Comparison of ENCODE assay signal across 9 cellular contexts in genomic region chr2:226031962-226032441, GRCh38.
DNase-seq lines count a peak whose midpoint lies in the region; ATAC-seq, FAIRE-seq and TF ChIP-seq lines count a peak whose summit lies in the region.
"Had no signal": no experiment of that assay in that cellular context is flagged by ENCODE, and none has a peak within 500 bp of the region (broad histone marks: within the 10 kb centered on the region; RNA-seq: fewer than 3 reads in every experiment).

No MANE protein-coding gene starts in this region.

- peak overlapping the region; percentile 63 for H3K4me3 ChIP-seq in brain microvascular endothelial cell (ENCODE audit: low read depth, low read length)
- H3K4me3 ChIP-seq in keratinocyte (ENCODE audit: control insufficient read depth in 2 of 3, extremely low read depth in 1 of 3, insufficient read depth in 2 of 3, low read depth in 1 of 3, low read length in 3 of 3) = peak overlapping the region in 2 of 3 experiments; percentile 21 to 63
- H3K4me3 ChIP-seq in thoracic aorta = peak overlapping the region; percentile 81

- no peak overlapping the region for H3K9ac ChIP-seq in keratinocyte (ENCODE audit: control insufficient read depth, extremely low read depth, insufficient read depth, low read length)

- TF ChIP-seq CTCF in brain microvascular endothelial cell (IDR thresholded peaks at IDR 0.05; ENCODE audit: low read depth, low read length, missing control alignments) (no peak), keratinocyte (optimal IDR thresholded peaks at IDR 0.05 in 1 of 3, IDR thresholded peaks at IDR 0.05 in 1 of 3, conservative IDR thresholded peaks at IDR 0.05 in 1 of 3; ENCODE audit: extremely low read depth in 1 of 3, insufficient read depth in 2 of 3, low read length in 3 of 3) (no peak), thoracic aorta (IDR thresholded peaks at IDR 0.05) (no peak)

- no peaks in the 10 kb centered on the region for H3K36me3 Mint-ChIP-seq in activated T-cell treated with anti-CD3 and anti-CD28 coated beads, Interleukin-2, amount 50 U/mL, for 24 hours (ENCODE audit: low read depth)
- H3K36me3 Mint-ChIP-seq: CD4-positive, CD25-positive, alpha-beta regulatory T cell had no signal

- H3K4me1 Mint-ChIP-seq in activated T-cell treated with anti-CD3 and anti-CD28 coated beads, Interleukin-2, amount 50 U/mL, for 24 hours (ENCODE audit: low read depth) = peaks cover 29% of the 10 kb centered on the region

- H3K4me3 Mint-ChIP-seq in activated T-cell treated with anti-CD3 and anti-CD28 coated beads, Interleukin-2, amount 50 U/mL, for 24 hours = peak overlapping the region; percentile 71
- H3K4me3 Mint-ChIP-seq: CD4-positive, CD25-positive, alpha-beta regulatory T cell had no signal

- no peak overlapping the region for H3K27ac Mint-ChIP-seq in activated T-cell treated with anti-CD3 and anti-CD28 coated beads, Interleukin-2, amount 50 U/mL, for 24 hours
- H3K27ac Mint-ChIP-seq: CD4-positive, CD25-positive, alpha-beta regulatory T cell had no signal

- H4K20me1 ChIP-seq in keratinocyte (ENCODE audit: control insufficient read depth, extremely low read depth, insufficient read depth, low read length) = no peaks in the 10 kb centered on the region

- H3K9me3 ChIP-seq in keratinocyte (ENCODE audit: control insufficient read depth, low read depth, low read length) (no peaks in the 10 kb centered on the region), thoracic aorta (no peaks in the 10 kb centered on the region)

- H3K9me1 ChIP-seq in keratinocyte (ENCODE audit: control insufficient read depth, extremely low read depth, insufficient read depth, low read length) = no peaks in the 10 kb centered on the region

- peaks cover 8% of the 10 kb centered on the region for H3K4me1 ChIP-seq in keratinocyte (ENCODE audit: control insufficient read depth, extremely low read depth, insufficient read depth, low read length)
- peaks cover 0 to 7% of the 10 kb centered on the region in 2 donors for H3K4me1 ChIP-seq in thoracic aorta (ENCODE audit: control insufficient read depth in 1 of 2, low read depth in 2 of 2)

- peak overlapping the region; percentile 17 for H2AFZ ChIP-seq in keratinocyte (ENCODE audit: control insufficient read depth, low read length)

- FAIRE-seq in keratinocyte (lab: Jason Lieb, UNC) = no peak

- H3K36me3 ChIP-seq in brain microvascular endothelial cell (replicated peaks) (no peaks in the 10 kb centered on the region), keratinocyte (ENCODE audit: control insufficient read depth in 2 of 2, extremely low read depth in 1 of 2, insufficient read depth in 2 of 2, low read length in 2 of 2) (no peaks in the 10 kb centered on the region), thoracic aorta (no peaks in the 10 kb centered on the region)

- H3K79me2 ChIP-seq in keratinocyte (ENCODE audit: control insufficient read depth, insufficient read depth, low read length) = no peaks in the 10 kb centered on the region

- no peaks in the 10 kb centered on the region for H3K27me3 ChIP-seq in brain microvascular endothelial cell (replicated peaks)
- no peaks in the 10 kb centered on the region for H3K27me3 ChIP-seq in keratinocyte (ENCODE audit: control insufficient read depth, extremely low read depth, insufficient read depth, low read length)
- no peaks in the 10 kb centered on the region for H3K27me3 ChIP-seq in thoracic aorta (replicated peaks; ENCODE audit: insufficient read depth)

- peaks cover 64% of the 10 kb centered on the region for H3K27me3 Mint-ChIP-seq in activated T-cell treated with anti-CD3 and anti-CD28 coated beads, Interleukin-2, amount 50 U/mL, for 24 hours

- no peak for ATAC-seq in thoracic aorta (ENCODE audit: insufficient number of reproducible peaks, low FRiP score, low read depth)

- H3K4me2 ChIP-seq in keratinocyte (ENCODE audit: control insufficient read depth, extremely low read depth, insufficient read depth, low read depth, low read length) = peak overlapping the region; percentile 80

- DNase-seq in activated T-cell treated with anti-CD3 and anti-CD28 coated beads, Interleukin-2, amount 50 U/mL, for 24 hours = no peak
- DNase-seq in activated T-cell treated with anti-CD3 and anti-CD28 coated beads, Interleukin-2, amount 50 U/mL, for 1 hour = no peak
- no peak for DNase-seq in brain microvascular endothelial cell
- DNase-seq in keratinocyte (ENCODE audit: low read depth, low spot score) = no peak
- no peak for DNase-seq in thoracic aorta (ENCODE audit: low spot score)
- DNase-seq in NCI-H1930 (lab: John Stamatoyannopoulos, UW) = no peak
- no peak for DNase-seq in NCI-H128 (lab: John Stamatoyannopoulos, UW; ENCODE audit: unreplicated experiment)
- DNase-seq in DMS153 (lab: John Stamatoyannopoulos, UW) = no peak

- in situ Hi-C loops in brain microvascular endothelial cell (cut with HindIII; ENCODE audit: low pct_ligation_motif_present, low sequenced_read_pairs) = no loop called here

- H3K9me3 Mint-ChIP-seq in activated T-cell treated with anti-CD3 and anti-CD28 coated beads, Interleukin-2, amount 50 U/mL, for 24 hours = no peaks in the 10 kb centered on the region

- H3K27ac ChIP-seq in brain microvascular endothelial cell (peak overlapping the region; percentile 76), keratinocyte (ENCODE audit: control insufficient read depth, insufficient read depth, low read length) (no peak overlapping the region), thoracic aorta (no peak overlapping the region)

- dilution Hi-C loops in keratinocyte (cut with MboI; ENCODE audit: extremely low pct_ligation_motif_present, low sequenced_read_pairs) = no loop called here
